In the genomic region with DNA sequence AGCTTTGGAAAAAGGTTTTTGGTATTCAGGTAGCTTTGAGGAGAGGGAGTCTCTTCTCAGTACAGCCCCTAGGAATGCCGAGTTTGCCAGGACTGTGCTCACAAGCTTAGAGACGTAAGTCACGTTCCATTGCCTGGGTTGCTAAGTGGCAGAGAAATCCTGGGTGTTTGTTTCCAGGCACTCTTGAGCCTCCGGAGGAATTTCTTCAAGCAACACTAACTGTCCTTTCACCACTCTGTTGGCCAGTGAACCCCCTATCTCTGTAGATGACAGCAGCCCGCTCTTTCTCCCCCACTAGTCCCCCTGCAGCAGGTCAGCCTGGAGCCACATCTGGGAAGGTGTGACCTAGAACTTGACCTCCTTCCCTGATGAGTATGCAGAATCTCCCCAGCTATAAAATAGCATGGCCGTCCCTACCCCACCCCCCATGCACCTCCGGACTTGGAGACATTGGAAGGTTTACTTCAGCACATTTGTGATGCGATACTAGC, we compare ENCODE assay signal across 1 cellular context.
TF ChIP-seq lines count a peak whose summit lies in the region.

No MANE protein-coding gene starts in this region.

TF ChIP-seq in SK-N-SH, 30 proteins besides CTCF, POLR2A, EP300 and RAD21 (continued from another document):
- TF ChIP-seq, protein P1, sequence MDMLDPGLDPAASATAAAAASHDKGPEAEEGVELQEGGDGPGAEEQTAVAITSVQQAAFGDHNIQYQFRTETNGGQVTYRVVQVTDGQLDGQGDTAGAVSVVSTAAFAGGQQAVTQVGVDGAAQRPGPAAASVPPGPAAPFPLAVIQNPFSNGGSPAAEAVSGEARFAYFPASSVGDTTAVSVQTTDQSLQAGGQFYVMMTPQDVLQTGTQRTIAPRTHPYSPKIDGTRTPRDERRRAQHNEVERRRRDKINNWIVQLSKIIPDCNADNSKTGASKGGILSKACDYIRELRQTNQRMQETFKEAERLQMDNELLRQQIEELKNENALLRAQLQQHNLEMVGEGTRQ (IDR thresholded peaks at IDR 0.05; ENCODE audit: borderline replicate concordance, low read depth, low read length): no peak
- TF ChIP-seq JUND (IDR thresholded peaks at IDR 0.05): no peak
- no peak for TF ChIP-seq FOSL2 (IDR thresholded peaks at IDR 0.05; ENCODE audit: borderline replicate concordance, low read depth)
- TF ChIP-seq, protein P2, sequence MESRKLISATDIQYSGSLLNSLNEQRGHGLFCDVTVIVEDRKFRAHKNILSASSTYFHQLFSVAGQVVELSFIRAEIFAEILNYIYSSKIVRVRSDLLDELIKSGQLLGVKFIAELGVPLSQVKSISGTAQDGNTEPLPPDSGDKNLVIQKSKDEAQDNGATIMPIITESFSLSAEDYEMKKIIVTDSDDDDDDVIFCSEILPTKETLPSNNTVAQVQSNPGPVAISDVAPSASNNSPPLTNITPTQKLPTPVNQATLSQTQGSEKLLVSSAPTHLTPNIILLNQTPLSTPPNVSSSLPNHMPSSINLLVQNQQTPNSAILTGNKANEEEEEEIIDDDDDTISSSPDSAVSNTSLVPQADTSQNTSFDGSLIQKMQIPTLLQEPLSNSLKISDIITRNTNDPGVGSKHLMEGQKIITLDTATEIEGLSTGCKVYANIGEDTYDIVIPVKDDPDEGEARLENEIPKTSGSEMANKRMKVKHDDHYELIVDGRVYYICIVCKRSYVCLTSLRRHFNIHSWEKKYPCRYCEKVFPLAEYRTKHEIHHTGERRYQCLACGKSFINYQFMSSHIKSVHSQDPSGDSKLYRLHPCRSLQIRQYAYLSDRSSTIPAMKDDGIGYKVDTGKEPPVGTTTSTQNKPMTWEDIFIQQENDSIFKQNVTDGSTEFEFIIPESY (IDR thresholded peaks at IDR 0.05; ENCODE audit: borderline replicate concordance, low read depth): no peak
